ENCODE assay signal across 9 cellular contexts in the genomic region with DNA sequence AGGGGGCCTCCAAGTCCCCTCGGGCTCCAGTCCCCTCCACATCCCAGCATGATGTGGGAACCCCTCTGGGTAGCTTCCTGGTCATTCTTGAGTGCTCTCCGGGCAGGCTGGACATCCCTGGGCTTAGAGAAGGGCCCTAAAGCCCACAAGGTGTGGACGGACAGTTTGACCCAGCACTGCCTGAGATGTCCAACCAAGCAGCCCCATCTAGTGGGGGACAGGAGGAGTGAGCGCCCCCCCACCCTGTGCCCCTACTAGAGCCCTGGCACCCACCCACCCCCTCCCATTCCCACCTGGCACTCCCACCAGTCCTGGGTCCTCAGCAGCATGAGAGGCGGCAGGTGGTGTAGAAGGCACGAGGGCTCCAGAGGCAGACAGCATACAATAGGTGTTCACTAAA. TPM values are rescaled to one million over a fixed set of nuclear protein-coding genes. Genes with fewer than 3 reads are reported as not detected.
DNase-seq lines count a peak whose midpoint lies in the region; ATAC-seq and TF ChIP-seq lines count a peak whose summit lies in the region.
"Had no signal": no experiment of that assay in that cellular context is flagged by ENCODE, and none has a peak within 500 bp of the region (broad histone marks: within the 10 kb centered on the region; RNA-seq: fewer than 3 reads in every experiment).

No MANE protein-coding gene starts in this region.

- peaks cover 39% of the 10 kb centered on the region for H3K4me1 ChIP-seq in GM23248 (ENCODE audit: insufficient read depth)
- H3K4me1 ChIP-seq in adrenal gland (replicated peaks in 1 of 2): peaks cover 0 to 15% of the 10 kb centered on the region in 2 donors

- H3K27me3 ChIP-seq in GM23248 (replicated peaks; ENCODE audit: insufficient read depth) (no peaks in the 10 kb centered on the region), adrenal gland (no peaks in the 10 kb centered on the region)

- H3K27ac Mint-ChIP-seq in activated CD8-positive, alpha-beta memory T cell treated with anti-CD3 and anti-CD28 coated beads, Interleukin-2, amount 10 ng/mL, durations not matched to agents 7 days and 5 days: no peak overlapping the region

- peaks cover 27% of the 10 kb centered on the region for H3F3A ChIP-seq in GM23248 (ENCODE audit: insufficient read depth)

- no peaks in the 10 kb centered on the region for H3K9me2 ChIP-seq in GM23248 (ENCODE audit: insufficient read depth)

- 0 out of 2 replicates have a peak overlapping the region, but pooled peaks have one; percentile 52 for H3K9ac ChIP-seq in GM23248
- H3K9ac ChIP-seq: parathyroid adenoma had no signal

- H3K36me3 Mint-ChIP-seq in activated CD8-positive, alpha-beta memory T cell treated with anti-CD3 and anti-CD28 coated beads, Interleukin-2, amount 10 ng/mL, durations not matched to agents 7 days and 5 days: no peaks in the 10 kb centered on the region

- no peaks in the 10 kb centered on the region for H3K9me3 Mint-ChIP-seq in activated CD8-positive, alpha-beta memory T cell treated with anti-CD3 and anti-CD28 coated beads, Interleukin-2, amount 10 ng/mL, durations not matched to agents 7 days and 5 days (ENCODE audit: low read depth)

- H2AFZ ChIP-seq in GM23248: no peak overlapping the region
- H2AFZ ChIP-seq: parathyroid adenoma had no signal

- in situ Hi-C loops in GM23248 (cut with MboI): no loop called here

- WGBS in GM23248 (ENCODE audit: low coverage in 1 of 2, low lambda C conversion rate in 2 of 2, missing lambda C conversion rate in 2 of 2), 2 experiments: 52 to 57% methylated on average over 6 of the region's 6 CpGs
- 61 to 76% (median 69%) methylated on average over 2 to 6 of the region's 6 CpGs for WGBS in adrenal gland, 4 donors

- ATAC-seq in left lobe of liver (peak; percentile 51), GM19455 (IDR thresholded peaks at IDR 0.05; ENCODE audit: unreplicated experiment) (no peak), HG03175 (IDR thresholded peaks at IDR 0.05; ENCODE audit: unreplicated experiment) (no peak)
- no peak for ATAC-seq in activated CD8-positive, alpha-beta memory T cell treated with anti-CD3 and anti-CD28 coated beads, Interleukin-2, amount 10 ng/mL, durations not matched to agents 7 days and 5 days

- DNase-seq in AG04449 (ENCODE audit: low read depth, low spot score) (no peak), GM23248 (peak; percentile 64), adrenal gland (peak in 4 of 7 donors; percentile 32 to 55 (median 42)), left lobe of liver (ENCODE audit: low spot score) (no peak), NCI-H1048 (lab: John Stamatoyannopoulos, UW) (no peak)
- DNase-seq in activated CD8-positive, alpha-beta memory T cell treated with anti-CD3 and anti-CD28 coated beads, Interleukin-2, amount 10 ng/mL, durations not matched to agents 7 days and 5 days: no peak

- TF ChIP-seq CTCF in AG04449 (IDR thresholded peaks at IDR 0.05; ENCODE audit: insufficient read depth, low read length, missing control alignments) (peak; percentile 60), adrenal gland (IDR thresholded peaks at IDR 0.05) (peak in 1 of 6 experiments; percentile 25)

- H3K4me3 Mint-ChIP-seq in activated CD8-positive, alpha-beta memory T cell treated with anti-CD3 and anti-CD28 coated beads, Interleukin-2, amount 10 ng/mL, durations not matched to agents 7 days and 5 days: no peak overlapping the region

- H3K4me2 ChIP-seq in GM23248 (ENCODE audit: unreplicated experiment): no peak overlapping the region

- no peaks in the 10 kb centered on the region for H4K20me1 ChIP-seq in GM23248 (ENCODE audit: insufficient read depth)

- POLR2A ChIA-PET in AG04449 (lab: Yijun Ruan, JAX): no interaction called here

- no peak overlapping the region for H3K4me3 ChIP-seq in AG04449 (ENCODE audit: low read depth, low read length)
- H3K4me3 ChIP-seq in GM23248: no peak overlapping the region
- H3K4me3 ChIP-seq in adrenal gland: no peak overlapping the region

- H3K27ac ChIP-seq in GM23248 (no peak overlapping the region), adrenal gland (peak overlapping the region in 1 of 5 donors; percentile 66)
- H3K27ac ChIP-seq: parathyroid adenoma had no signal

- H3K79me2 ChIP-seq in GM23248 (ENCODE audit: insufficient read depth): no peaks in the 10 kb centered on the region
- H3K79me2 ChIP-seq: parathyroid adenoma had no signal

- H3K4me1 Mint-ChIP-seq in activated CD8-positive, alpha-beta memory T cell treated with anti-CD3 and anti-CD28 coated beads, Interleukin-2, amount 10 ng/mL, durations not matched to agents 7 days and 5 days: no peaks in the 10 kb centered on the region

- intact Hi-C loops in adrenal gland (cut with DNase I): no loop called here

- peaks cover under 1% of the 10 kb centered on the region for H3K27me3 Mint-ChIP-seq in activated CD8-positive, alpha-beta memory T cell treated with anti-CD3 and anti-CD28 coated beads, Interleukin-2, amount 10 ng/mL, durations not matched to agents 7 days and 5 days

- CTCF ChIA-PET in AG04449 (lab: Yijun Ruan, JAX): interaction anchor here (0.6 to 5.8 kb wide), 23 partner anchors 8 to 124 kb away, joined by 3 to 39 read pairs (median 4); no protein-coding TSS in a partner anchor
- CTCF ChIA-PET in activated CD8-positive, alpha-beta memory T cell treated with anti-CD3 and anti-CD28 coated beads, Interleukin-2, amount 10 ng/mL, durations not matched to agents 7 days and 5 days (lab: Charles Lee): interaction anchor here (2.9 kb wide), 1 partner anchor 106 kb away, joined by 13 read pairs; no protein-coding TSS in a partner anchor

- H3K9me3 ChIP-seq in GM23248 (ENCODE audit: low read depth): no peaks in the 10 kb centered on the region
- no peaks in the 10 kb centered on the region for H3K9me3 ChIP-seq in adrenal gland (replicated peaks in 1 of 3)

- H3K36me3 ChIP-seq in GM23248 (ENCODE audit: low read depth) (no peaks in the 10 kb centered on the region), adrenal gland (replicated peaks in 1 of 2) (no peaks in the 10 kb centered on the region)

- no peak for TF ChIP-seq POLR2A in adrenal gland (IDR thresholded peaks at IDR 0.05)

RNA-seq across cellular contexts. Expression of a gene that starts 45.9 kb away (rescaled TPM):
- 0.13 and 0.65 TPM in 2 replicates for total RNA-seq in GM23248 (2014; rRNA removed; shearing (Covaris generic))
- 0.70 and 0.73 TPM in 2 replicates for polyA plus RNA-seq in GM23248 (2016; fragmentation: Nextera tagmentation; extraction: Ambion mirVana)
- under 1 TPM in 5 of 8 donors, not detected in 3; 0.11 to 0.28 (median 0.14) TPM for total RNA-seq in adrenal gland
- under 1 TPM; 0.22 to 0.97 (median 0.30) TPM for polyA plus RNA-seq in adrenal gland
- total RNA-seq in left lobe of liver: 0.05 TPM
- total RNA-seq in activated CD8-positive, alpha-beta memory T cell treated with anti-CD3 and anti-CD28 coated beads, Interleukin-2, amount 10 ng/mL, durations not matched to agents 7 days and 5 days: not detected

Comparison
In these comparisons a context has a peak if more than half of its experiments do, and no peak if none do; other contexts are left out.
1. DNase-seq: peak in GM23248 (single experiment) and adrenal gland (4 of 7); none in AG04449 (single experiment), left lobe of liver (single experiment), NCI-H1048 (single experiment) and activated CD8-positive, alpha-beta memory T cell treated with anti-CD3 and anti-CD28 coated beads, Interleukin-2, amount 10 ng/mL, durations not matched to agents 7 days and 5 days (single experiment).